In the genomic region with DNA sequence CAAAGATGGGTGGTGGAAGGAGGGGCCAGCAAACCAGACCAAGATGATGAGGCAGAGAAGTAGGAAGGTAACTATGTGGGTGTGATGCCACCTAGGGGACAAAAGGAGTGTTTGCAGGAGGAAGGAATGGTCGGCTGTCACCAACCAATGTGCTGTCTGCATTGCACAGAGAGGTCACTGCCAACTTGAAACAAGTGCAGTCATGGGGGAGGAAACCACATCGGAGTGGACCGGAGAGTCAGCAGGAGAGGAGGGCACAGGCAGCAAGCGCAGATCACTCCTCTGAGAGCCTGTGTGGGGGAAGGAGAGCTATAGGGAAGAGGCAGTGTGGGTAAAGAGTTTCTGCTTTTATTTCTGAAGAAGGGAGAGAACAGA, we compare ENCODE assay signal across 8 cellular contexts. TPM values are rescaled to one million over a fixed set of nuclear protein-coding genes. Genes with fewer than 3 reads are reported as not detected.
A peak's percentile ranks its signal among the peaks of the same experiment; 100 is the strongest.
DNase-seq lines count a peak whose midpoint lies in the region; ATAC-seq, FAIRE-seq and TF ChIP-seq lines count a peak whose summit lies in the region.

No MANE protein-coding gene starts in this region.

- ATAC-seq in HG02610 (IDR thresholded peaks at IDR 0.05; ENCODE audit: unreplicated experiment) = peak; percentile 94

- H3K27me3 ChIP-seq in breast epithelium = no peaks in the 10 kb centered on the region

- TF ChIP-seq POLR2A in breast epithelium (IDR thresholded peaks at IDR 0.05) = no peak

- H3K9me3 ChIP-seq in breast epithelium = no peaks in the 10 kb centered on the region

- TF ChIP-seq CTCF in 22Rv1 (IDR thresholded peaks at IDR 0.05) (peak; percentile 82), GM12872 (IDR thresholded peaks at IDR 0.05; ENCODE audit: insufficient read depth, low read depth, low read length) (peak; percentile 92), breast epithelium (IDR thresholded peaks at IDR 0.05) (peak; percentile 35 to 71 (median 57))

- peak; percentile 36 for FAIRE-seq in islet of Langerhans (lab: Jason Lieb, UNC)

- intact Hi-C loops in breast epithelium (cut with DNase I; ENCODE audit: low total_unique reads) = no loop called here

- no peaks in the 10 kb centered on the region for H3K4me1 ChIP-seq in breast epithelium

- H3K36me3 ChIP-seq in breast epithelium = no peaks in the 10 kb centered on the region

- H3K27ac ChIP-seq in 22Rv1 (no peak overlapping the region), breast epithelium (no peak overlapping the region)

- DNase-seq in NCI-H1048 (lab: John Stamatoyannopoulos, UW) (peak; percentile 7), T1000 (lab: John Stamatoyannopoulos, UW) (peak; percentile 78), breast epithelium (ENCODE audit: low spot score in 2 of 2) (peak in 1 of 2 donors; percentile 31)
- DNase-seq in stimulated activated CD4-positive, alpha-beta T cell treated with anti-CD3 and anti-CD28 coated beads, Interleukin-1b, Interleukin-23, amount 100 ng/mL, for 4 hours (ENCODE audit: low read depth in 2 of 2) = peak; percentile 8 to 25

- no peak overlapping the region for H3K4me3 ChIP-seq in breast epithelium

RNA-seq across cellular contexts. Expression of a gene that starts 38.5 kb away (rescaled TPM):
- total RNA-seq in breast epithelium = 1 to 10 TPM; 3.4 to 6.4 (median 6.2) TPM
